1 cellular context compared by ENCODE assay signal in genomic region chr11:518463-519202, GRCh38.
TF ChIP-seq lines count a peak whose summit lies in the region.

No MANE protein-coding gene starts in this region.

TF ChIP-seq in K562, 482 proteins besides CTCF, POLR2A, EP300 and RAD21 (continued from another document and continues in another):
- TF ChIP-seq DEAF1 (CRISPR knock-in tag; IDR thresholded peaks at IDR 0.05) (peak; percentile 92), BRD4 (IDR thresholded peaks at IDR 0.05) (no peak), ATF1 (CRISPR knock-in tag; IDR thresholded peaks at IDR 0.05) (no peak), ATF1 (tag; IDR thresholded peaks at IDR 0.05) (peak; percentile 79), NR3C1 (CRISPR knock-in tag; IDR thresholded peaks at IDR 0.05) (no peak), JUN (IDR thresholded peaks at IDR 0.05; ENCODE audit: borderline replicate concordance, low read depth, low read length) (peak; percentile 39; the same call in 1 of the 2 replicates), JUN (CRISPR knock-in tag; IDR thresholded peaks at IDR 0.05; ENCODE audit: borderline replicate concordance) (no peak), ZNF77 (CRISPR knock-in tag; IDR thresholded peaks at IDR 0.05) (no peak), POU5F1 (IDR thresholded peaks at IDR 0.05; ENCODE audit: borderline replicate concordance, low read depth, low read length, partially characterized antibody) (no peak), ZBTB2 (IDR thresholded peaks at IDR 0.05) (peak; percentile 55; the same call in 1 of the 2 replicates), BMI1 (IDR thresholded peaks at IDR 0.05; ENCODE audit: low read length) (no peak), ZSCAN29 (IDR thresholded peaks at IDR 0.05) (no peak), POLR2AphosphoS5 (IDR thresholded peaks at IDR 0.05; ENCODE audit: control insufficient read depth, insufficient read depth, low read depth, low read length) (0 out of 2 replicates have a peak, but pooled peaks have one; percentile 16), NCOA1 (IDR thresholded peaks at IDR 0.05; ENCODE audit: low read depth) (no peak), RBM14 (IDR thresholded peaks at IDR 0.05; ENCODE audit: borderline replicate concordance, insufficient read depth, low read depth, low read length) (no peak), RNF219 (CRISPR knock-in tag; IDR thresholded peaks at IDR 0.05) (no peak), MYC (IDR thresholded peaks at IDR 0.05; ENCODE audit: low read depth, low read length) (peak; percentile 90), MYC (CRISPR knock-in tag; IDR thresholded peaks at IDR 0.05; ENCODE audit: borderline replicate concordance, low read depth) (no peak), ZNF780A (CRISPR knock-in tag; IDR thresholded peaks at IDR 0.05) (no peak), POLR3G (IDR thresholded peaks at IDR 0.05; ENCODE audit: extremely low read depth, insufficient read length, insufficient replicate concordance) (no peak), CREM (IDR thresholded peaks at IDR 0.05; ENCODE audit: low read depth) (peak; percentile 71), E2F4 (CRISPR knock-in tag; IDR thresholded peaks at IDR 0.05; ENCODE audit: low read depth) (no peak), NONO (IDR thresholded peaks at IDR 0.05; ENCODE audit: low read depth in 2 of 2, low read length in 1 of 2) (peak in 1 of 2 experiments; percentile 93; a peak in 2 of 4 replicates), HBP1 (CRISPR knock-in tag; IDR thresholded peaks at IDR 0.05) (no peak), JUNB (CRISPR knock-in tag; conservative IDR thresholded peaks at IDR 0.05) (no peak), ZBTB8A (IDR thresholded peaks at IDR 0.05; ENCODE audit: partially characterized antibody) (no peak), ZNF589 (CRISPR knock-in tag; IDR thresholded peaks at IDR 0.05; ENCODE audit: low read depth) (no peak), CCAR2 (IDR thresholded peaks at IDR 0.05; ENCODE audit: low read depth, low read length) (no peak), GATAD2B (IDR thresholded peaks at IDR 0.05; ENCODE audit: borderline replicate concordance) (peak; percentile 96), ERF (CRISPR knock-in tag; IDR thresholded peaks at IDR 0.05) (no peak), ZNF217 (CRISPR knock-in tag; IDR thresholded peaks at IDR 0.05) (no peak), ZNF644 (tag; IDR thresholded peaks at IDR 0.05; ENCODE audit: low read depth) (no peak), ZNF253 (CRISPR knock-in tag; conservative IDR thresholded peaks at IDR 0.05) (no peak), BRCA1 (IDR thresholded peaks at IDR 0.05) (no peak), BRCA1 (CRISPR knock-in tag; IDR thresholded peaks at IDR 0.05) (no peak), NFYB (IDR thresholded peaks at IDR 0.05; ENCODE audit: extremely low read depth, insufficient read length) (no peak), SNAPC5 (CRISPR knock-in tag; IDR thresholded peaks at IDR 0.05) (no peak), BACH1 (tag; IDR thresholded peaks at IDR 0.05) (no peak), ZNF232 (CRISPR knock-in tag; IDR thresholded peaks at IDR 0.05) (no peak), ELK1 (CRISPR knock-in tag; IDR thresholded peaks at IDR 0.05) (no peak), KAT2B (IDR thresholded peaks at IDR 0.05; ENCODE audit: low read depth, low read length) (no peak), BCL6 (CRISPR knock-in tag; IDR thresholded peaks at IDR 0.05) (no peak), ZNF311 (CRISPR knock-in tag; IDR thresholded peaks at IDR 0.05) (no peak), TAL1 (IDR thresholded peaks at IDR 0.05) (no peak), SAP30 (IDR thresholded peaks at IDR 0.05; ENCODE audit: borderline replicate concordance, insufficient read depth, low read depth, low read length, poor library complexity, severe bottlenecking) (no peak), GTF3C2 (IDR thresholded peaks at IDR 0.05; ENCODE audit: borderline replicate concordance, extremely low read depth, insufficient read length) (no peak), ZNF124 (CRISPR knock-in tag; IDR thresholded peaks at IDR 0.05) (no peak), THRAP3 (IDR thresholded peaks at IDR 0.05; ENCODE audit: borderline replicate concordance) (no peak), POLR2B (IDR thresholded peaks at IDR 0.05; ENCODE audit: low read depth, partially characterized antibody) (no peak), ATF2 (CRISPR knock-in tag; IDR thresholded peaks at IDR 0.05) (no peak), ZNF165 (CRISPR knock-in tag; IDR thresholded peaks at IDR 0.05; ENCODE audit: borderline replicate concordance) (no peak), CEBPB (tag; IDR thresholded peaks at IDR 0.05) (no peak), ZBTB7A (IDR thresholded peaks at IDR 0.05; ENCODE audit: borderline replicate concordance, control insufficient read depth, low read depth, low read length) (peak; percentile 62; the same call in 1 of the 2 replicates), HOXB6 (CRISPR knock-in tag; IDR thresholded peaks at IDR 0.05; ENCODE audit: borderline replicate concordance) (no peak), HLTF (IDR thresholded peaks at IDR 0.05) (no peak; the same call in 1 of the 2 replicates)
